ENCODE assay signal across 1 cellular context in the genomic region with DNA sequence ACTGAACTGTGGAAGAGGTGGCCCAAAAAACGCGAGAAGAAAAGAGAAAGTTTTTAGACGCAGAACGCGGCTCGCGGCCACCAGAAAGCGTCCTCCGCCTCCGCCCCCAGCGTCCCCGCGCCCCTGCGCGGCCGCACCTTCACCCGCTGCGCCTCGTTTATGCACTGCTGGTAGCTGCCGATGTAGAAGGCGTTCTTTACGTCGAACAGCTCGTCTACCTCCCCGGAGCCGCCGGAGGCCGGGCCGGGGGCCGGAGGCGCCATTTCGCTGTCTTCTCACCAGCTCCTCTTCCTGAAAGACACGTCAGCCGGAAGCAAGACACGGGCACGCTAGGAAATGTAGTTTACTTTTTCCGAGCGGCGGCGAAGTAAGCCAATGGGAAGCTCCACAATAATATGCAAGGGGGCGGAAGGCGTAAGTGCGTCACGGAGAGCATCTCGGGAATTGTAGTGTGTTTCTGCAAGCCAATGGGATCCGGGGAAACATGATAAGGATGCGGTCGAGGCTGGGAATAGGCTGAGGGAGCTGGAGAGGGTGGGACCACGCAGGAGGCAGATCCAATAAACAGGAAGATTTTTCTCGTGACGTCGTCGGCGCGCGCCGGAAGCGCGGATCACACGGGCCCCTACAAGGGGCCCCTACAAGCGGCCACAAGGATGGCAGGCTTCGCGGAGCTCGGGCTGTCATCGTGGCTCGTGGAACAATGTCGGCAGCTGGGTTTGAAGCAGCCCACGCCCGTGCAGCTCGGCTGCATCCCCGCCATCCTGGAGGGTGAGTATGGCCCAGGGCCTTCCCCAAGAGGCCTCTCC.
TF ChIP-seq lines count a peak whose summit lies in the region.

Gene COPE, minus strand, starts transcription at position 302 of the 809 bp plus-strand sequence. Its CDS starts 39 bp downstream, at position 263.
A gene with protein sequence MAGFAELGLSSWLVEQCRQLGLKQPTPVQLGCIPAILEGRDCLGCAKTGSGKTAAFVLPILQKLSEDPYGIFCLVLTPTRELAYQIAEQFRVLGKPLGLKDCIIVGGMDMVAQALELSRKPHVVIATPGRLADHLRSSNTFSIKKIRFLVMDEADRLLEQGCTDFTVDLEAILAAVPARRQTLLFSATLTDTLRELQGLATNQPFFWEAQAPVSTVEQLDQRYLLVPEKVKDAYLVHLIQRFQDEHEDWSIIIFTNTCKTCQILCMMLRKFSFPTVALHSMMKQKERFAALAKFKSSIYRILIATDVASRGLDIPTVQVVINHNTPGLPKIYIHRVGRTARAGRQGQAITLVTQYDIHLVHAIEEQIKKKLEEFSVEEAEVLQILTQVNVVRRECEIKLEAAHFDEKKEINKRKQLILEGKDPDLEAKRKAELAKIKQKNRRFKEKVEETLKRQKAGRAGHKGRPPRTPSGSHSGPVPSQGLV (plus strand): TSS at position 630 of the 809 bp plus-strand sequence. CDS start 27 bp downstream, at position 657.

TF ChIP-seq in HepG2, 621 proteins besides CTCF, POLR2A, EP300 and RAD21 (continued from another document and continues in another):
- no peak for TF ChIP-seq MLX (CRISPR knock-in tag; IDR thresholded peaks at IDR 0.05)
- TF ChIP-seq ZNF547 (CRISPR knock-in tag; IDR thresholded peaks at IDR 0.05): 0 out of 2 replicates have a peak, but pooled peaks have one; percentile 11
- peak; percentile 63; the same call in 1 of the 2 replicates for TF ChIP-seq MAZ (IDR thresholded peaks at IDR 0.05; ENCODE audit: borderline replicate concordance, low read depth, low read length)
- peak; percentile 80 for TF ChIP-seq MAZ (CRISPR knock-in tag; IDR thresholded peaks at IDR 0.05; ENCODE audit: low read depth)
- no peak for TF ChIP-seq ZNF30 (CRISPR knock-in tag; IDR thresholded peaks at IDR 0.05)
- 0 out of 2 replicates have a peak, but pooled peaks have one; percentile 10 for TF ChIP-seq ZNF235 (CRISPR knock-in tag; IDR thresholded peaks at IDR 0.05; ENCODE audit: borderline replicate concordance)
- 0 out of 2 replicates have a peak, but pooled peaks have one; percentile 31 for TF ChIP-seq SATB2 (CRISPR knock-in tag; IDR thresholded peaks at IDR 0.05)
- TF ChIP-seq HOXA5 (CRISPR knock-in tag; IDR thresholded peaks at IDR 0.05): peak; percentile 82; the same call in 1 of the 2 replicates
- TF ChIP-seq ZNF749 (CRISPR knock-in tag; IDR thresholded peaks at IDR 0.05; ENCODE audit: borderline replicate concordance): no peak
- TF ChIP-seq ZNF3 (CRISPR knock-in tag; IDR thresholded peaks at IDR 0.05): no peak
- TF ChIP-seq SUZ12 (IDR thresholded peaks at IDR 0.05; ENCODE audit: low read depth, low read length): peak; percentile 67
- TF ChIP-seq ZNF160 (CRISPR knock-in tag; IDR thresholded peaks at IDR 0.05): no peak
- TF ChIP-seq ZNF350 (CRISPR knock-in tag; IDR thresholded peaks at IDR 0.05; ENCODE audit: borderline replicate concordance, low read depth): no peak; the same call in 1 of the 2 replicates
- TF ChIP-seq ZNF775 (CRISPR knock-in tag; IDR thresholded peaks at IDR 0.05; ENCODE audit: borderline replicate concordance): no peak
- peak; percentile 87; the same call in 1 of the 2 replicates for TF ChIP-seq MYC (CRISPR knock-in tag; IDR thresholded peaks at IDR 0.05; ENCODE audit: borderline replicate concordance)
- peak; percentile 42; the same call in 1 of the 2 replicates for TF ChIP-seq FOXJ3 (CRISPR knock-in tag; IDR thresholded peaks at IDR 0.05; ENCODE audit: borderline replicate concordance)
- TF ChIP-seq ISX (CRISPR knock-in tag; conservative IDR thresholded peaks at IDR 0.05): no peak
- no peak for TF ChIP-seq SNAI1 (CRISPR knock-in tag; IDR thresholded peaks at IDR 0.05; ENCODE audit: borderline replicate concordance)
- TF ChIP-seq KDM1A (CRISPR knock-in tag; IDR thresholded peaks at IDR 0.05): no peak
- TF ChIP-seq ZFYVE20 (CRISPR knock-in tag; IDR thresholded peaks at IDR 0.05; ENCODE audit: borderline replicate concordance, low read depth): no peak
- TF ChIP-seq ZNF747 (CRISPR knock-in tag; IDR thresholded peaks at IDR 0.05; ENCODE audit: borderline replicate concordance): peak; percentile 66; the same call in 1 of the 2 replicates
- TF ChIP-seq ATAD3A (CRISPR knock-in tag; IDR thresholded peaks at IDR 0.05): no peak
- TF ChIP-seq NFKB2 (CRISPR knock-in tag; IDR thresholded peaks at IDR 0.05; ENCODE audit: borderline replicate concordance): peak; percentile 44; the same call in 1 of the 2 replicates
- TF ChIP-seq JUNB (CRISPR knock-in tag; IDR thresholded peaks at IDR 0.05; ENCODE audit: borderline replicate concordance): no peak
- TF ChIP-seq THRA (CRISPR knock-in tag; IDR thresholded peaks at IDR 0.05; ENCODE audit: borderline replicate concordance): no peak; the same call in 1 of the 2 replicates
- no peak for TF ChIP-seq ATF6 (CRISPR knock-in tag; conservative IDR thresholded peaks at IDR 0.05)
- no peak; the same call in 1 of the 2 replicates for TF ChIP-seq ZNF550 (CRISPR knock-in tag; IDR thresholded peaks at IDR 0.05; ENCODE audit: borderline replicate concordance)
- no peak for TF ChIP-seq FLYWCH1 (CRISPR knock-in tag; IDR thresholded peaks at IDR 0.05)
- TF ChIP-seq ZNF891 (CRISPR knock-in tag; IDR thresholded peaks at IDR 0.05): 0 out of 2 replicates have a peak, but pooled peaks have one; percentile 10
- TF ChIP-seq, protein P1, sequence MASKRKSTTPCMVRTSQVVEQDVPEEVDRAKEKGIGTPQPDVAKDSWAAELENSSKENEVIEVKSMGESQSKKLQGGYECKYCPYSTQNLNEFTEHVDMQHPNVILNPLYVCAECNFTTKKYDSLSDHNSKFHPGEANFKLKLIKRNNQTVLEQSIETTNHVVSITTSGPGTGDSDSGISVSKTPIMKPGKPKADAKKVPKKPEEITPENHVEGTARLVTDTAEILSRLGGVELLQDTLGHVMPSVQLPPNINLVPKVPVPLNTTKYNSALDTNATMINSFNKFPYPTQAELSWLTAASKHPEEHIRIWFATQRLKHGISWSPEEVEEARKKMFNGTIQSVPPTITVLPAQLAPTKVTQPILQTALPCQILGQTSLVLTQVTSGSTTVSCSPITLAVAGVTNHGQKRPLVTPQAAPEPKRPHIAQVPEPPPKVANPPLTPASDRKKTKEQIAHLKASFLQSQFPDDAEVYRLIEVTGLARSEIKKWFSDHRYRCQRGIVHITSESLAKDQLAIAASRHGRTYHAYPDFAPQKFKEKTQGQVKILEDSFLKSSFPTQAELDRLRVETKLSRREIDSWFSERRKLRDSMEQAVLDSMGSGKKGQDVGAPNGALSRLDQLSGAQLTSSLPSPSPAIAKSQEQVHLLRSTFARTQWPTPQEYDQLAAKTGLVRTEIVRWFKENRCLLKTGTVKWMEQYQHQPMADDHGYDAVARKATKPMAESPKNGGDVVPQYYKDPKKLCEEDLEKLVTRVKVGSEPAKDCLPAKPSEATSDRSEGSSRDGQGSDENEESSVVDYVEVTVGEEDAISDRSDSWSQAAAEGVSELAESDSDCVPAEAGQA (IDR thresholded peaks at IDR 0.05; ENCODE audit: low read depth): peak; percentile 77; the same call in 1 of the 2 replicates
- TF ChIP-seq, protein P1 (CRISPR knock-in tag; IDR thresholded peaks at IDR 0.05; ENCODE audit: borderline replicate concordance): no peak
- peak; percentile 19 for TF ChIP-seq DRAP1 (CRISPR knock-in tag; IDR thresholded peaks at IDR 0.05)
- TF ChIP-seq ZSCAN31 (CRISPR knock-in tag; IDR thresholded peaks at IDR 0.05; ENCODE audit: low read depth): peak; percentile 84
- no peak for TF ChIP-seq ZNF326 (CRISPR knock-in tag; IDR thresholded peaks at IDR 0.05; ENCODE audit: borderline replicate concordance)
- peak; percentile 78 for TF ChIP-seq ZFY (CRISPR knock-in tag; IDR thresholded peaks at IDR 0.05)
- TF ChIP-seq SRY (CRISPR knock-in tag; IDR thresholded peaks at IDR 0.05): no peak; the same call in 1 of the 2 replicates
- no peak for TF ChIP-seq RORA (CRISPR knock-in tag; IDR thresholded peaks at IDR 0.05)
- no peak for TF ChIP-seq STAG1 (CRISPR knock-in tag; IDR thresholded peaks at IDR 0.05)
- TF ChIP-seq ZNF142 (CRISPR knock-in tag; IDR thresholded peaks at IDR 0.05): 0 out of 2 replicates have a peak, but pooled peaks have one; percentile 53
- no peak for TF ChIP-seq ZNF224 (CRISPR knock-in tag; IDR thresholded peaks at IDR 0.05)
- no peak for TF ChIP-seq TCF12 (IDR thresholded peaks at IDR 0.05)
- no peak for TF ChIP-seq TCF12 (CRISPR knock-in tag; IDR thresholded peaks at IDR 0.05)
- no peak for TF ChIP-seq TBP (CRISPR knock-in tag; IDR thresholded peaks at IDR 0.05)
